Comparison of ENCODE assay signal across 8 cellular contexts in the genomic region with DNA sequence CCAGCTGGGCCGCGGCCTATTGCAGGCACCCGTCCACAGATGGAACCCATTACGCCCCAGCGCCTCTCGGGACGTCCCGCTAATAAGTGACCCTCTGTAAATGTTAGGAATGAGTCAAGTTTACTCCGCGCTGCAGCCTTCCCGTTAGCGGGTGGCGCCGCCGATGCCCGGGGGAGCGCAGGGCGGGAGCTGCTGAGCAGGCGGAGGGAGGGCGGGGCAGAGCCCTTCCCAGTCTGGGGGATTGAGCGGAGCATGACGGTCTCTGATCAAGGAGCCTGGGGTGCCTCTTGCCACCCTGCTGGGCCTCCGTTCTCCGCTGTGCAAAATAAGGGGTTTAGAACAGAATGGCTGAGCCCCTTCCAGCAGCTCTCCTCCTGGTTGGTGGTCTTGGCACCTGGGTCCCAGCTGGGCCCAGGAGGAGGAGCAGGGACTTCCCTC. TPM values are rescaled to one million over a fixed set of nuclear protein-coding genes. Genes with fewer than 3 reads are reported as not detected.
A peak's percentile ranks its signal among the peaks of the same experiment; 100 is the strongest.
DNase-seq lines count a peak whose midpoint lies in the region; ATAC-seq and TF ChIP-seq lines count a peak whose summit lies in the region.

No MANE protein-coding gene starts in this region.

- peak overlapping the region; percentile 25 for H3K4me3 Mint-ChIP-seq in glutamatergic neuron (ENCODE audit: unreplicated experiment)

- no peak overlapping the region for H3K27ac ChIP-seq in OCI-LY3 (ENCODE audit: low read length)

- H3K27me3 Mint-ChIP-seq in glutamatergic neuron (ENCODE audit: unreplicated experiment) = no peaks in the 10 kb centered on the region

- no peaks in the 10 kb centered on the region for H3K9me3 ChIP-seq in OCI-LY3 (ENCODE audit: insufficient read depth, low read length)

- TF ChIP-seq CTCF in OCI-LY3 (IDR thresholded peaks at IDR 0.05; ENCODE audit: low read depth, low read length) (no peak), glutamatergic neuron (IDR thresholded peaks at IDR 0.05; ENCODE audit: partially characterized antibody, unreplicated experiment) (no peak), retinal pigment epithelial cell (conservative IDR thresholded peaks at IDR 0.05; ENCODE audit: low read depth, low read length) (no peak)

- no peak overlapping the region for H3K9ac ChIP-seq in OCI-LY3 (ENCODE audit: low read length)

- 0 out of 2 replicates have a peak, but pooled peaks cover 2% of the 10 kb centered on the region for H3K27me3 ChIP-seq in OCI-LY3 (ENCODE audit: low read depth, low read length)

- H3K4me2 ChIP-seq in OCI-LY3 (ENCODE audit: low read length) = peak overlapping the region; percentile 68

- no peaks in the 10 kb centered on the region for H3K36me3 ChIP-seq in OCI-LY3 (replicated peaks; ENCODE audit: low read depth, low read length)

- H3K4me1 Mint-ChIP-seq in glutamatergic neuron (ENCODE audit: low read depth, unreplicated experiment) = peaks cover 3% of the 10 kb centered on the region

- peaks cover 5% of the 10 kb centered on the region for H3K4me1 ChIP-seq in OCI-LY3 (ENCODE audit: low read length)

- H3K9me3 Mint-ChIP-seq in glutamatergic neuron (ENCODE audit: unreplicated experiment) = peaks cover 4% of the 10 kb centered on the region

- no peaks in the 10 kb centered on the region for H3K36me3 Mint-ChIP-seq in glutamatergic neuron (ENCODE audit: unreplicated experiment)

- DNase-seq in Daoy (ENCODE audit: low read depth) (peak; percentile 82), glutamatergic neuron (peak; percentile 82), retinal pigment epithelial cell (ENCODE audit: low read depth) (peak; percentile 19), NCI-H1092 treated with DMSO at 0.1 percent for 48 hours (lab: John Stamatoyannopoulos, UW) (no peak), GF-D8 (lab: John Stamatoyannopoulos, UW) (no peak)

- H3K4me3 ChIP-seq in OCI-LY3 (ENCODE audit: low read length) (peak overlapping the region; percentile 61), retinal pigment epithelial cell (ENCODE audit: low read length) (no peak overlapping the region)

- ATAC-seq in GM18858 (IDR thresholded peaks at IDR 0.05; ENCODE audit: unreplicated experiment) (no peak), GM18520 (IDR thresholded peaks at IDR 0.05; ENCODE audit: unreplicated experiment) (no peak)

- no peaks in the 10 kb centered on the region for H4K20me1 ChIP-seq in OCI-LY3 (ENCODE audit: insufficient read depth, low read length)

- H3K79me2 ChIP-seq in OCI-LY3 (ENCODE audit: low read length) = no peaks in the 10 kb centered on the region

- H2AFZ ChIP-seq in OCI-LY3 (ENCODE audit: low read depth, low read length) = peak overlapping the region; percentile 21; the same call in 1 of the 2 replicates

- H3K27ac Mint-ChIP-seq in glutamatergic neuron (ENCODE audit: unreplicated experiment) = no peak overlapping the region

RNA-seq across cellular contexts. Expression of a gene that starts 10.5 kb away (rescaled TPM):
- not detected in 2 replicates for total RNA-seq in Daoy (2014; rRNA removed; shearing (Covaris generic))
- total RNA-seq in glutamatergic neuron (ENCODE audit: unreplicated experiment) = not detected

RNA-seq across cellular contexts. Expression of a gene that starts 20.6 kb away (rescaled TPM):
- total RNA-seq in Daoy (2014; rRNA removed; shearing (Covaris generic)) = not detected in 2 replicates
- total RNA-seq in glutamatergic neuron (ENCODE audit: unreplicated experiment) = not detected

RNA-seq across cellular contexts. Expression of a gene that starts 48.0 kb away (rescaled TPM):
- not detected in 2 replicates for total RNA-seq in Daoy (2014; rRNA removed; shearing (Covaris generic))
- total RNA-seq in glutamatergic neuron (ENCODE audit: unreplicated experiment) = not detected

Comparison
In these comparisons a context has a peak if more than half of its experiments do, and no peak if none do; other contexts are left out.
1. DNase-seq: peak in Daoy (single experiment), glutamatergic neuron (single experiment) and retinal pigment epithelial cell (single experiment); none in NCI-H1092 treated with DMSO at 0.1 percent for 48 hours (single experiment) and GF-D8 (single experiment).